In the genomic region with DNA sequence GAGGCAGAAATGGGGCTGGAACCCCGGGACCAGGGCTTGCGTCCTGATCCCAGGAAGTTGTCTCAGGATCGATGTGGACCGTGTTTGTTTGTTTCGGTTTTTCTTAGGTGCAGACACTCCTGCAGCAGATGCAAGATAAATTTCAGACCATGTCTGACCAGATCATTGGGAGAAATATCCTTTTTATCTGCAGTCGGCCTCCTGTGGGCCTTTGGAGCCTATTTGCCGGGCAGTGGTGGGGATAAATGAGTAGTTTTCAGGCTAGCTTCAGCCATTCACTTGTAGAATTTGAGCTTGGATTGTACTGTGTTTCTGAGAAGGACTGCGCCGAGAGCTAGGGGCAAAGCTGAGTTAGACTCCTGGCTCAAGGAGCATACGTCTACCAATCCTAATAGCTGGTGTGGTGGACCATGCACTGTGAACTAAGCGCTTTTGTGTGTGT, we compare ENCODE assay signal across 8 cellular contexts. TPM values are rescaled to one million over a fixed set of nuclear protein-coding genes. Genes with fewer than 3 reads are reported as not detected.
DNase-seq lines count a peak whose midpoint lies in the region; ATAC-seq and TF ChIP-seq lines count a peak whose summit lies in the region.

No MANE protein-coding gene starts in this region.

- H3K4me3 Mint-ChIP-seq in activated B cell treated with CpG ODN at 0.5 μM for 24 hours: peak overlapping the region; percentile 97

- H3K27ac ChIP-seq in hepatocyte: peak overlapping the region; percentile 70
- H3K27ac ChIP-seq in smooth muscle cell (ENCODE audit: low read depth): peak overlapping the region; percentile 47

- H3K9me3 Mint-ChIP-seq in activated B cell treated with CpG ODN at 0.5 μM for 24 hours: peaks cover 2% of the 10 kb centered on the region

- H3K4me1 ChIP-seq in hepatocyte (ENCODE audit: insufficient read depth): peaks cover 6% of the 10 kb centered on the region
- peaks cover 15% of the 10 kb centered on the region for H3K4me1 ChIP-seq in smooth muscle cell (ENCODE audit: low read depth)

- H4K20me1 ChIP-seq in hepatocyte (ENCODE audit: insufficient read depth, poor library complexity, severe bottlenecking) (peaks cover 3% of the 10 kb centered on the region), smooth muscle cell (ENCODE audit: low read depth) (peaks cover 28% of the 10 kb centered on the region)

- intact Hi-C loops in activated B cell treated with CpG ODN at 0.5 μM for 24 hours (cut with micrococcal nuclease): loop anchor here (2.0 to 10.0 kb wide), 3 partner anchors 378 to 1746 kb away; partner anchors contain the start of genes KIAA0513 and TAF1C

- TF ChIP-seq CTCF in activated B cell treated with CpG ODN at 0.5 μM for 24 hours (IDR thresholded peaks at IDR 0.05): no peak
- TF ChIP-seq CTCF in hepatocyte (IDR thresholded peaks at IDR 0.05; ENCODE audit: poor library complexity): no peak
- no peak for TF ChIP-seq CTCF in smooth muscle cell (IDR thresholded peaks at IDR 0.05; ENCODE audit: borderline replicate concordance, insufficient read depth, poor library complexity, severe bottlenecking)

- no peaks in the 10 kb centered on the region for H3K27me3 ChIP-seq in hepatocyte
- no peaks in the 10 kb centered on the region for H3K27me3 ChIP-seq in smooth muscle cell (ENCODE audit: low read depth)

- H3K4me3 ChIP-seq in hepatocyte (peak overlapping the region; percentile 77), smooth muscle cell (peak overlapping the region; percentile 93)

- CTCF ChIA-PET in activated B cell treated with CpG ODN at 0.5 μM for 24 hours (lab: Charles Lee): interaction anchor here (1.2 kb wide), 1 partner anchor 15 kb away, joined by 3 read pairs; no protein-coding TSS in a partner anchor

- no peak for DNase-seq in activated B cell treated with CpG ODN at 0.5 μM for 24 hours
- DNase-seq in hepatocyte (ENCODE audit: low spot score): no peak
- DNase-seq in smooth muscle cell (lab: John Stamatoyannopoulos, UW; ENCODE audit: unreplicated experiment): no peak
- no peak for DNase-seq in NCI-H526 treated with DMSO at 0.1 percent for 48 hours (lab: John Stamatoyannopoulos, UW)
- no peak for DNase-seq in Kasumi-1 (lab: John Stamatoyannopoulos, UW)

- H3F3A ChIP-seq in smooth muscle cell (ENCODE audit: low read depth): peaks cover 5% of the 10 kb centered on the region

- H3K4me1 Mint-ChIP-seq in activated B cell treated with CpG ODN at 0.5 μM for 24 hours: peaks cover 66% of the 10 kb centered on the region

- H3K79me2 ChIP-seq in hepatocyte (peaks cover 37% of the 10 kb centered on the region), smooth muscle cell (ENCODE audit: low read depth) (peaks cover 23% of the 10 kb centered on the region)

- no peaks in the 10 kb centered on the region for H3K27me3 Mint-ChIP-seq in activated B cell treated with CpG ODN at 0.5 μM for 24 hours

- POLR2A ChIA-PET in activated B cell treated with CpG ODN at 0.5 μM for 24 hours (lab: Charles Lee): interaction anchor here (0.9 to 2.8 kb wide), 4 partner anchors 16 to 308 kb away, joined by 3 to 11 read pairs (median 5); partner anchors contain the start of genes MBTPS1 and MLYCD

- H3K27ac Mint-ChIP-seq in activated B cell treated with CpG ODN at 0.5 μM for 24 hours: peak overlapping the region; percentile 94

- 18% methylated on average over 11 of the region's 11 CpGs for WGBS in hepatocyte (ENCODE audit: low lambda C conversion rate, missing lambda C conversion rate)
- whole genome bisulfite sequencing in smooth muscle cell (ENCODE audit: low lambda C conversion rate): 25% methylated on average over 11 of the region's 11 CpGs

- peak; percentile 16 for ATAC-seq in HG02885 (IDR thresholded peaks at IDR 0.05; ENCODE audit: poor library complexity, unreplicated experiment)
- ATAC-seq in activated B cell treated with CpG ODN at 0.5 μM for 24 hours (ENCODE audit: low read depth): no peak
- ATAC-seq in GM21381 (IDR thresholded peaks at IDR 0.05; ENCODE audit: unreplicated experiment): no peak
- no peak for ATAC-seq in HG02973 (IDR thresholded peaks at IDR 0.05; ENCODE audit: unreplicated experiment)

- H3K36me3 ChIP-seq in hepatocyte (replicated peaks; ENCODE audit: insufficient read depth, low read depth) (no peaks in the 10 kb centered on the region), smooth muscle cell (ENCODE audit: low read depth) (no peaks in the 10 kb centered on the region)

- H2AFZ ChIP-seq in hepatocyte (peak overlapping the region; percentile 86), smooth muscle cell (ENCODE audit: low read depth) (peak overlapping the region; percentile 87)

- H3K36me3 Mint-ChIP-seq in activated B cell treated with CpG ODN at 0.5 μM for 24 hours (ENCODE audit: low read depth): peaks cover 49% of the 10 kb centered on the region

- H3K9me2 ChIP-seq in hepatocyte (replicated peaks; ENCODE audit: insufficient read depth): no peaks in the 10 kb centered on the region

- H3K4me2 ChIP-seq in hepatocyte (peak overlapping the region; percentile 88), smooth muscle cell (peak overlapping the region; percentile 96)

- H3K9me3 ChIP-seq in hepatocyte (ENCODE audit: low read depth) (no peaks in the 10 kb centered on the region), smooth muscle cell (replicated peaks; ENCODE audit: low read depth) (no peaks in the 10 kb centered on the region)

- H3K9ac ChIP-seq in smooth muscle cell (ENCODE audit: low read depth): peak overlapping the region; percentile 89

RNA-seq across cellular contexts. Expression of gene HSBP1, which starts 0.8 kb away (rescaled TPM):
- total RNA-seq in activated B cell treated with CpG ODN at 0.5 μM for 24 hours (49.8 and 54.0 TPM in 2 replicates), hepatocyte (26.7 and 26.9 TPM in 2 replicates), smooth muscle cell (20.3 and 29.9 TPM in 2 replicates)
- polyA plus RNA-seq in hepatocyte (375 and 384 TPM in 2 replicates), smooth muscle cell (355 and 390 TPM in 2 replicates)
